1 cellular context compared by ENCODE assay signal in the genomic region with DNA sequence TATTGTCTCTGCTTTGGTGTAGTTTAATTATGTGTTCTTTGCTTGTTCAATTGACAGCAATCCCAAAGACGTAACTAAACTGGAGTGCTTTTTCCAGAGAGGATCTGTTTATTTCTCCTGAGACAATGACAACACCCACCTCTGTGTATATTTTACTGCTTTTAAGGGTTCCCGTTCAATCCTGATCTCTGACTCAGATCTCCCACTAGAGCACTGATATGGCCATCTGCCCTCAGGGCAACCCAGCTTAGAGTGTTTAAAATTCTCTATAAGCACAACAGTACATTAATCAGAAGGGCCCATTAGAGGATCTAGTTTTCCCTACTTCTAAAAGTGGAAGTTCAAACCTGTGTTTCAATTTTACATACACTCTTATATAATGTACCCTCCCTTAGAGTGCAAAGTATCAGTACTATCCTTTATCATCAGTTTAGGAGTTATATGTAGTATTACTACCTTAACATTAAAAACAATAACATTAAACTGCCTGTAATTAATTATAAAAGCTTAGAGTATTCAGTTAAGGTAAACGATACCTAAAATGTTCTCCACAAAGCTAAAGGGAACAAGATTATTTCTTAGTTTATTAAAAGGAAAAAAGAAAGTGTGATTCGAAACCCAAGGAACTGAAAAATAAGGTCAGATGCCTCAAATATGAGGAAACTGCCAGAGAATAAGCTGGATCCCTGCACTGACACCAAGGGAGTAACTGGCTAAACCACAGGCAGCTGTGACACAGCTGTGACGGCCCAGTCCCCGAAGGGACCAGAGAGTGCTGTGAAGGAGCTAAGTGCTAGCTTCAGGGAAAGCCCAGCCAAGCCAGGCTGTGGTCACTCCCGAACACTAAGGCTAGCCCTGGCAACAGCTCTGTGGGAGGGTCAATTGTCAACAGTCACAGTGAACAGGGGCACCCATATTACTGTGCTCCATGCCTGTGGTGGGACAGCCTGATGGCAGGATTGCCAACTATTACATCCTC.
TF ChIP-seq lines count a peak whose summit lies in the region.

No MANE protein-coding gene starts in this region.

TF ChIP-seq in SK-N-SH treated with all-trans-retinoic acid at 6 μM for 48 hours, 23 proteins besides CTCF, POLR2A, EP300 and RAD21 (continued from another document):
- no peak for TF ChIP-seq TSHZ2 (CRISPR knock-in tag; IDR thresholded peaks at IDR 0.05)
- no peak for TF ChIP-seq CREB5 (CRISPR knock-in tag; IDR thresholded peaks at IDR 0.05; ENCODE audit: low read depth)
- TF ChIP-seq ZNF8 (CRISPR knock-in tag; IDR thresholded peaks at IDR 0.05), result no peak
- no peak for TF ChIP-seq ISL1 (CRISPR knock-in tag; IDR thresholded peaks at IDR 0.05)
- TF ChIP-seq ZNF565 (CRISPR knock-in tag; conservative IDR thresholded peaks at IDR 0.05; ENCODE audit: low read depth), result no peak
- no peak for TF ChIP-seq ZC3H10 (CRISPR knock-in tag; IDR thresholded peaks at IDR 0.05)
- TF ChIP-seq, protein P1, sequence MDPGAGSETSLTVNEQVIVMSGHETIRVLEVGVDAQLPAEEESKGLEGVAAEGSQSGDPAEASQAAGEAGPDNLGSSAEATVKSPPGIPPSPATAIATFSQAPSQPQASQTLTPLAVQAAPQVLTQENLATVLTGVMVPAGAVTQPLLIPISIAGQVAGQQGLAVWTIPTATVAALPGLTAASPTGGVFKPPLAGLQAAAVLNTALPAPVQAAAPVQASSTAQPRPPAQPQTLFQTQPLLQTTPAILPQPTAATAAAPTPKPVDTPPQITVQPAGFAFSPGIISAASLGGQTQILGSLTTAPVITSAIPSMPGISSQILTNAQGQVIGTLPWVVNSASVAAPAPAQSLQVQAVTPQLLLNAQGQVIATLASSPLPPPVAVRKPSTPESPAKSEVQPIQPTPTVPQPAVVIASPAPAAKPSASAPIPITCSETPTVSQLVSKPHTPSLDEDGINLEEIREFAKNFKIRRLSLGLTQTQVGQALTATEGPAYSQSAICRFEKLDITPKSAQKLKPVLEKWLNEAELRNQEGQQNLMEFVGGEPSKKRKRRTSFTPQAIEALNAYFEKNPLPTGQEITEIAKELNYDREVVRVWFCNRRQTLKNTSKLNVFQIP (CRISPR knock-in tag; IDR thresholded peaks at IDR 0.05; ENCODE audit: borderline replicate concordance, low read depth), result no peak
- no peak for TF ChIP-seq TCF4 (CRISPR knock-in tag; IDR thresholded peaks at IDR 0.05; ENCODE audit: borderline replicate concordance)
- TF ChIP-seq GLIS3 (CRISPR knock-in tag; IDR thresholded peaks at IDR 0.05), result no peak
- TF ChIP-seq RARB (CRISPR knock-in tag; IDR thresholded peaks at IDR 0.05), result no peak
- no peak for TF ChIP-seq CSDC2 (CRISPR knock-in tag; IDR thresholded peaks at IDR 0.05)
- no peak for TF ChIP-seq ESRRG (CRISPR knock-in tag; IDR thresholded peaks at IDR 0.05)
- no peak for TF ChIP-seq BACH2 (CRISPR knock-in tag; IDR thresholded peaks at IDR 0.05; ENCODE audit: borderline replicate concordance)
TF ChIP-seq in SK-N-SH treated with all-trans-retinoic acid at 6 μM for 48 hours: peak in this region for 0.
